In genomic region chr11:134313379-134313778, GRCh38 we compare ENCODE assay signal across 1 cellular context.
TF ChIP-seq lines count a peak whose summit lies in the region.

No MANE protein-coding gene starts in this region.

TF ChIP-seq in GM23338, 12 proteins besides CTCF, POLR2A, EP300 and RAD21 (continued from another document):
- TF ChIP-seq, protein P1, sequence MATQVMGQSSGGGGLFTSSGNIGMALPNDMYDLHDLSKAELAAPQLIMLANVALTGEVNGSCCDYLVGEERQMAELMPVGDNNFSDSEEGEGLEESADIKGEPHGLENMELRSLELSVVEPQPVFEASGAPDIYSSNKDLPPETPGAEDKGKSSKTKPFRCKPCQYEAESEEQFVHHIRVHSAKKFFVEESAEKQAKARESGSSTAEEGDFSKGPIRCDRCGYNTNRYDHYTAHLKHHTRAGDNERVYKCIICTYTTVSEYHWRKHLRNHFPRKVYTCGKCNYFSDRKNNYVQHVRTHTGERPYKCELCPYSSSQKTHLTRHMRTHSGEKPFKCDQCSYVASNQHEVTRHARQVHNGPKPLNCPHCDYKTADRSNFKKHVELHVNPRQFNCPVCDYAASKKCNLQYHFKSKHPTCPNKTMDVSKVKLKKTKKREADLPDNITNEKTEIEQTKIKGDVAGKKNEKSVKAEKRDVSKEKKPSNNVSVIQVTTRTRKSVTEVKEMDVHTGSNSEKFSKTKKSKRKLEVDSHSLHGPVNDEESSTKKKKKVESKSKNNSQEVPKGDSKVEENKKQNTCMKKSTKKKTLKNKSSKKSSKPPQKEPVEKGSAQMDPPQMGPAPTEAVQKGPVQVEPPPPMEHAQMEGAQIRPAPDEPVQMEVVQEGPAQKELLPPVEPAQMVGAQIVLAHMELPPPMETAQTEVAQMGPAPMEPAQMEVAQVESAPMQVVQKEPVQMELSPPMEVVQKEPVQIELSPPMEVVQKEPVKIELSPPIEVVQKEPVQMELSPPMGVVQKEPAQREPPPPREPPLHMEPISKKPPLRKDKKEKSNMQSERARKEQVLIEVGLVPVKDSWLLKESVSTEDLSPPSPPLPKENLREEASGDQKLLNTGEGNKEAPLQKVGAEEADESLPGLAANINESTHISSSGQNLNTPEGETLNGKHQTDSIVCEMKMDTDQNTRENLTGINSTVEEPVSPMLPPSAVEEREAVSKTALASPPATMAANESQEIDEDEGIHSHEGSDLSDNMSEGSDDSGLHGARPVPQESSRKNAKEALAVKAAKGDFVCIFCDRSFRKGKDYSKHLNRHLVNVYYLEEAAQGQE (IDR thresholded peaks at IDR 0.05; ENCODE audit: unreplicated experiment) = no peak
- TF ChIP-seq ZNF114 (CRISPR knock-in tag; IDR thresholded peaks at IDR 0.05) = no peak
